ENCODE assay signal across 8 cellular contexts in the genomic region with DNA sequence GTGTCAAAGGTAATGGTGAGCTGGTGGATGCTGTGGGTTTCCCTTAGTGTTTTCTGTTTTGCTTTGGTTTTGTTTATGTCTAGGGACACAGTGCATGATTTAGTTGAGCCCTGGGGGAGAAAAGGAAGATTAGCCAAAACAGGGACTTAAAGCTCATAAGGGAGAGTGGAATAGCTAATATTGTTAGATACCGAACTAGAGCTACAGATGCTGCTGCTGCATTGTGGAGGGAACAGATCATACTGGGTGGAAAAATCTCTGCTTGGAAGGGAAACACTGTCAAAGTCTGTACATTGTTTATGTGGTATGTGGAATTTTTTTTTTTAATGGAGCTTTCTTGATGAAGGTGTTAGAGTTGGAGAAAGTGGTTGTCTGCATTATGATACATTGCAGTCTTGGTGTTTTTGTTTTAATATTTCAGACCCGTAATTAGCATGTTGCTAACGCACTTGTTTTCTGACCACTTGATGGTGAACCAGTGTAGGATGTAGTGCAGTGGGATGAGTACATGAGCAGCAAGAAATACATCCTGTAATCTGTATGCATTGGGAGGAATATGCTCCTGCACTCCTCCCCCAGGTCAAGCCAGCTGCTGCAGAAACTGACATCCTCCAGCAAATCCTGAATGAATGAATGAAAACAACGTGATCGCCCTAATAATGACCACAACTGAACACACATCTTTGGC. TPM values are rescaled to one million over a fixed set of nuclear protein-coding genes. Genes with fewer than 3 reads are reported as not detected.
DNase-seq lines count a peak whose midpoint lies in the region; ATAC-seq, FAIRE-seq and TF ChIP-seq lines count a peak whose summit lies in the region.

No MANE protein-coding gene starts in this region.

- BruUV-seq in K562 (replicated peaks; lab: Mats Ljungman, UMichigan) = TSS peak; percentile 47

- peaks cover 6 to 11% of the 10 kb centered on the region in 2 experiments; a peak in 4 of 5 replicates for H3K4me1 ChIP-seq in K562 (replicated peaks in 1 of 2; ENCODE audit: control insufficient read depth in 2 of 2, insufficient read depth in 2 of 2, low read length in 2 of 2)

- H3K27me3 ChIP-seq in K562 (ENCODE audit: control insufficient read depth in 2 of 2, insufficient read depth in 2 of 2, low read length in 2 of 2) = no peaks in the 10 kb centered on the region

- no peak for TF ChIP-seq EP300 in K562 (IDR thresholded peaks at IDR 0.05; ENCODE audit: low read length)

- peaks cover 3% of the 10 kb centered on the region; the same call in 1 of the 2 replicates for H4K20me1 ChIP-seq in K562 (replicated peaks; ENCODE audit: control insufficient read depth, insufficient read depth, low read length)

- H2AFZ ChIP-seq in K562 (ENCODE audit: low read depth, low read length) = no peak overlapping the region

- in situ Hi-C loops in K562 (cut with MboI) = loop anchor here (10.0 kb wide), 1 partner anchor 224 kb away; no protein-coding TSS in a partner anchor

- WGBS in K562 (ENCODE audit: insufficient coverage, low coverage, missing lambda C conversion rate) = 4% methylated on average over 5 of the region's 5 CpGs

- FAIRE-seq in K562 (lab: Jason Lieb, UNC) (peak; percentile 44), frontal cortex (lab: Jason Lieb, UNC) (no peak)

- POLR2A ChIA-PET in K562 (lab: Yijun Ruan, JAX) = interaction anchor here (0.5 to 2.2 kb wide), 7 partner anchors 11 to 98 kb away, joined by 3 to 12 read pairs (median 3); no protein-coding TSS in a partner anchor

- H3K27ac ChIP-seq in KOPT-K1 (ENCODE audit: low read depth, low read length, poor library complexity, severe bottlenecking) (peak overlapping the region; percentile 86), K562 (ENCODE audit: extremely low read depth, low read depth, low read length) (peak overlapping the region; percentile 57; the same call in 1 of the 3 replicates)

- no peaks in the 10 kb centered on the region for H3K9me1 ChIP-seq in K562 (ENCODE audit: control insufficient read depth, insufficient read depth, low read length)

- DNase-seq in DMS53 (lab: John Stamatoyannopoulos, UW) (peak; percentile 67), K562 (ENCODE audit: extremely low read depth in 1 of 4, low spot score in 3 of 4) (peak in 2 of 4 experiments; percentile 16 to 45), midbrain (lab: John Stamatoyannopoulos, UW) (peak; percentile 43), frontal cortex (ENCODE audit: low spot score in 2 of 2) (no peak)
- no peak for DNase-seq in stimulated activated naive CD8-positive, alpha-beta T cell treated with anti-CD3 and anti-CD28 coated beads, Interleukin-15, Interleukin-2, amounts not matched to agents 100 U/mL and 50 U/mL, for 24 hours

- no peaks in the 10 kb centered on the region for H3K36me3 ChIP-seq in KOPT-K1 (ENCODE audit: insufficient read depth, low read length)
- H3K36me3 ChIP-seq in K562 (ENCODE audit: control insufficient read depth, insufficient read depth, low read length) = no peaks in the 10 kb centered on the region

- peak overlapping the region; percentile 67 for H3K4me2 ChIP-seq in K562 (ENCODE audit: insufficient read depth, low read length)

- H3K9ac ChIP-seq in K562 (ENCODE audit: insufficient read depth in 1 of 2, low read depth in 2 of 2, low read length in 2 of 2) = peak overlapping the region; percentile 1 to 17; a peak in 2 of 4 replicates

- ATAC-seq in K562 = no peak
- ATAC-seq in HG03095 (IDR thresholded peaks at IDR 0.05; ENCODE audit: unreplicated experiment) = no peak
- no peak for ATAC-seq in HG03175 (IDR thresholded peaks at IDR 0.05; ENCODE audit: unreplicated experiment)
- no peak for ATAC-seq in stimulated activated naive CD8-positive, alpha-beta T cell treated with anti-CD3 and anti-CD28 coated beads, Interleukin-15, Interleukin-2, amounts not matched to agents 100 U/mL and 50 U/mL, for 24 hours

- no peaks in the 10 kb centered on the region for H3K9me3 ChIP-seq in KOPT-K1 (ENCODE audit: insufficient read depth, low read length, poor library complexity, severe bottlenecking)
- no peaks in the 10 kb centered on the region for H3K9me3 ChIP-seq in K562 (replicated peaks; ENCODE audit: control insufficient read depth, insufficient read depth, low read depth, low read length)

- CTCF ChIA-PET in K562 (lab: Yijun Ruan, JAX; ENCODE audit: low intra/inter-chr PET ratio) = no interaction called here

- intact Hi-C loops in K562 (cut with micrococcal nuclease) = loop anchor here (2.0 to 10.0 kb wide), 2 partner anchors 220 to 286 kb away; no protein-coding TSS in a partner anchor

- H3K79me2 ChIP-seq in K562 (ENCODE audit: control insufficient read depth, insufficient read depth, low read length) = peaks cover 58% of the 10 kb centered on the region

- peak overlapping the region; percentile 84 for H3K4me3 ChIP-seq in K562

- TF ChIP-seq RAD21 in K562 (CRISPR knock-in tag; conservative IDR thresholded peaks at IDR 0.05 in 1 of 2, IDR thresholded peaks at IDR 0.05 in 1 of 2) = peak in 1 of 2 experiments; percentile 16; a peak in 2 of 4 replicates

- no peak for TF ChIP-seq POLR2A in K562 (conservative IDR thresholded peaks at IDR 0.05)

- no peak for TF ChIP-seq CTCF in K562 (IDR thresholded peaks at IDR 0.05 in 2 of 3, conservative IDR thresholded peaks at IDR 0.05 in 1 of 3; ENCODE audit: insufficient read depth in 2 of 3, low read depth in 1 of 3, low read length in 3 of 3)

TF ChIP-seq in K562, 482 proteins besides CTCF, POLR2A, EP300 and RAD21:
- TF ChIP-seq, protein P1, sequence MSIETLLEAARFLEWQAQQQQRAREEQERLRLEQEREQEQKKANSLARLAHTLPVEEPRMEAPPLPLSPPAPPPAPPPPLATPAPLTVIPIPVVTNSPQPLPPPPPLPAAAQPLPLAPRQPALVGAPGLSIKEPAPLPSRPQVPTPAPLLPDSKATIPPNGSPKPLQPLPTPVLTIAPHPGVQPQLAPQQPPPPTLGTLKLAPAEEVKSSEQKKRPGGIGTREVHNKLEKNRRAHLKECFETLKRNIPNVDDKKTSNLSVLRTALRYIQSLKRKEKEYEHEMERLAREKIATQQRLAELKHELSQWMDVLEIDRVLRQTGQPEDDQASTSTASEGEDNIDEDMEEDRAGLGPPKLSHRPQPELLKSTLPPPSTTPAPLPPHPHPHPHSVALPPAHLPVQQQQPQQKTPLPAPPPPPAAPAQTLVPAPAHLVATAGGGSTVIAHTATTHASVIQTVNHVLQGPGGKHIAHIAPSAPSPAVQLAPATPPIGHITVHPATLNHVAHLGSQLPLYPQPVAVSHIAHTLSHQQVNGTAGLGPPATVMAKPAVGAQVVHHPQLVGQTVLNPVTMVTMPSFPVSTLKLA (conservative IDR thresholded peaks at IDR 0.05) = 0 out of 4 replicates have a peak, but pooled peaks of 1 of the 2 experiments have one; percentile 29
- no peak for TF ChIP-seq ZNF57 (CRISPR knock-in tag; IDR thresholded peaks at IDR 0.05)
- TF ChIP-seq, protein P2, sequence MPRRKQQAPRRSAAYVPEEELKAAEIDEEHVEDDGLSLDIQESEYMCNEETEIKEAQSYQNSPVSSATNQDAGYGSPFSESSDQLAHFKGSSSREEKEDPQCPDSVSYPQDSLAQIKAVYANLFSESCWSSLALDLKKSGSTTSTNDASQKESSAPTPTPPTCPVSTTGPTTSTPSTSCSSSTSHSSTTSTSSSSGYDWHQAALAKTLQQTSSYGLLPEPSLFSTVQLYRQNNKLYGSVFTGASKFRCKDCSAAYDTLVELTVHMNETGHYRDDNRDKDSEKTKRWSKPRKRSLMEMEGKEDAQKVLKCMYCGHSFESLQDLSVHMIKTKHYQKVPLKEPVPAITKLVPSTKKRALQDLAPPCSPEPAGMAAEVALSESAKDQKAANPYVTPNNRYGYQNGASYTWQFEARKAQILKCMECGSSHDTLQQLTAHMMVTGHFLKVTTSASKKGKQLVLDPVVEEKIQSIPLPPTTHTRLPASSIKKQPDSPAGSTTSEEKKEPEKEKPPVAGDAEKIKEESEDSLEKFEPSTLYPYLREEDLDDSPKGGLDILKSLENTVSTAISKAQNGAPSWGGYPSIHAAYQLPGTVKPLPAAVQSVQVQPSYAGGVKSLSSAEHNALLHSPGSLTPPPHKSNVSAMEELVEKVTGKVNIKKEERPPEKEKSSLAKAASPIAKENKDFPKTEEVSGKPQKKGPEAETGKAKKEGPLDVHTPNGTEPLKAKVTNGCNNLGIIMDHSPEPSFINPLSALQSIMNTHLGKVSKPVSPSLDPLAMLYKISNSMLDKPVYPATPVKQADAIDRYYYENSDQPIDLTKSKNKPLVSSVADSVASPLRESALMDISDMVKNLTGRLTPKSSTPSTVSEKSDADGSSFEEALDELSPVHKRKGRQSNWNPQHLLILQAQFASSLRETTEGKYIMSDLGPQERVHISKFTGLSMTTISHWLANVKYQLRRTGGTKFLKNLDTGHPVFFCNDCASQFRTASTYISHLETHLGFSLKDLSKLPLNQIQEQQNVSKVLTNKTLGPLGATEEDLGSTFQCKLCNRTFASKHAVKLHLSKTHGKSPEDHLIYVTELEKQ (CRISPR knock-in tag; IDR thresholded peaks at IDR 0.05) = no peak
- TF ChIP-seq ETV1 (tag; conservative IDR thresholded peaks at IDR 0.05; ENCODE audit: low read depth) = peak; percentile 23; the same call in 1 of the 2 replicates
- no peak for TF ChIP-seq HOXB6 (CRISPR knock-in tag; IDR thresholded peaks at IDR 0.05; ENCODE audit: borderline replicate concordance)
- 0 out of 4 replicates have a peak, but pooled peaks of 1 of the 2 experiments have one; percentile 12 for TF ChIP-seq KDM1A (IDR thresholded peaks at IDR 0.05)
- peak; percentile 88 for TF ChIP-seq ZNF24 (IDR thresholded peaks at IDR 0.05)
- no peak for TF ChIP-seq CCAR2 (IDR thresholded peaks at IDR 0.05; ENCODE audit: low read depth, low read length)
- TF ChIP-seq CTBP1 (IDR thresholded peaks at IDR 0.05; ENCODE audit: borderline replicate concordance) = 0 out of 2 replicates have a peak, but pooled peaks have one; percentile 40

RNA-seq across cellular contexts. Expression of a gene that starts 2.2 kb away (rescaled TPM):
- total RNA-seq in K562 (2011; cell fraction: chromatin; rRNA removed; ENCODE audit: low replicate concordance) = 28.3 and 49.4 TPM in 2 replicates
- total RNA-seq in K562 (2011; cell fraction: nucleolus; rRNA removed) = 10.5 and 18.9 TPM in 2 replicates
- 21.6 and 29.6 TPM in 2 replicates for total RNA-seq in K562 (2011; cell fraction: nucleoplasm; rRNA removed)
- 2.8 and 4.6 TPM in 2 replicates for total RNA-seq in K562 (2014; rRNA removed)
- total RNA-seq in K562 (2014; rRNA removed; fragmentation: Illumina TruSeq; extraction: Trizol) = 9.5 and 9.7 TPM in 2 replicates
- total RNA-seq in K562 (2015; rRNA removed; fragmentation: Illumina TruSeq; extraction: Trizol) = 6.5 and 7.3 TPM in 2 replicates
- total RNA-seq in K562 (2021) = 11.2 and 11.9 TPM in 2 replicates
- polyA plus RNA-seq in K562 (2011; rRNA removed) = 7.2 and 16.6 TPM in 2 replicates
- polyA plus RNA-seq in K562 (2011; cell fraction: cytosol; rRNA removed) = 2.7 and 6.5 TPM in 2 replicates
- polyA plus RNA-seq in K562 (2011; cell fraction: nucleus; rRNA removed) = 13.2 and 20.1 TPM in 2 replicates
- 8.4 and 11.0 TPM in 2 replicates for polyA plus RNA-seq in K562 (2012)
- polyA plus RNA-seq in K562 (2014; fragmentation: Illumina TruSeq; extraction: Trizol) = 7.7 and 8.1 TPM in 2 replicates
- polyA plus RNA-seq in K562 (2014; fragmentation: Nextera tagmentation; extraction: Ambion mirVana) = 1 to 10 TPM; 2.7 TPM
- 5.1 and 6.0 TPM in 2 replicates for polyA plus RNA-seq in K562 (2014; rRNA removed)
- polyA minus RNA-seq in K562 (2011; rRNA and poly(A)+ RNA removed) = 13.8 and 36.3 TPM in 2 replicates
- 3.7 and 9.9 TPM in 2 replicates for polyA minus RNA-seq in K562 (2011; cell fraction: cytosol; rRNA and poly(A)+ RNA removed)
- 8.6 and 31.3 TPM in 2 replicates for polyA minus RNA-seq in K562 (2011; cell fraction: nucleus; rRNA and poly(A)+ RNA removed)
- total RNA-seq in frontal cortex = 34.6 TPM

Comparison
In these comparisons a context has a peak if more than half of its experiments do, and no peak if none do; other contexts are left out.
1. DNase-seq: peak in DMS53 (single experiment) and midbrain (single experiment); none in stimulated activated naive CD8-positive, alpha-beta T cell treated with anti-CD3 and anti-CD28 coated beads, Interleukin-15, Interleukin-2, amounts not matched to agents 100 U/mL and 50 U/mL, for 24 hours (single experiment) and frontal cortex (0 of 2).